In the genomic region with DNA sequence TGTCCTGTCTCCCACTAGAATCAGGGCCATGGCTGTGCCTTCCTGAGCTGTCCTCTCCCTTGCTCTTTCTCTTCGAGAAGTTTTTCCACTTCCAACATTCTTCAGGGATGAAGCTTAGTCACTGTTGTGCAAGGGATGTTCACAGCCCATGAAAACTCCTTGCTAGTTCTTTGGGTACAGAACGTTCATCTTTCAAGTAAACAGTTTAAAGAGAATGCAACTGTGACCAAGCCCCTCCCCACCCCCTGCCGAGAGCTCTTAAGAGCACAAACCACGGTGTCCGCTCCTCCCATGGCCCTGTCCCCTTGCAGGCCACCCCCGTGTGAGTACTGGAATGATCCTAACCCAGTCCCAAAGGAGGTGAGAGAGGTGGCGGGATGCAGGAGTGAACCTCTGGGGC, we compare ENCODE assay signal across 12 cellular contexts.
A peak's percentile ranks its signal among the peaks of the same experiment; 100 is the strongest.
DNase-seq lines count a peak whose midpoint lies in the region; ATAC-seq and TF ChIP-seq lines count a peak whose summit lies in the region.
"Had no signal": no experiment of that assay in that cellular context is flagged by ENCODE, and none has a peak within 500 bp of the region (broad histone marks: within the 10 kb centered on the region; RNA-seq: fewer than 3 reads in every experiment).

No MANE protein-coding gene starts in this region.

- H4K91ac ChIP-seq in mesenchymal stem cell (ENCODE audit: low read length), result peak overlapping the region; percentile 87

- peak overlapping the region; percentile 82 for H2BK120ac ChIP-seq in mesenchymal stem cell (ENCODE audit: low read depth, low read length)

- H3K9me3 Mint-ChIP-seq in activated naive CD4-positive, alpha-beta T cell treated with anti-CD3 and anti-CD28 coated beads, Interleukin-2, amount 50 U/mL, for 72 hours, result no peaks in the 10 kb centered on the region
- H3K9me3 Mint-ChIP-seq: neural crest cell had no signal

- no peaks in the 10 kb centered on the region for H3K79me1 ChIP-seq in mesenchymal stem cell (replicated peaks; ENCODE audit: low read length, poor library complexity, severe bottlenecking)

- H3K9me3 ChIP-seq in Loucy (ENCODE audit: insufficient read depth, low read depth, low read length), result no peaks in the 10 kb centered on the region
- no peaks in the 10 kb centered on the region for H3K9me3 ChIP-seq in mesenchymal stem cell (ENCODE audit: control insufficient read depth, low read length)
- no peaks in the 10 kb centered on the region for H3K9me3 ChIP-seq in tibial nerve

- TF ChIP-seq CTCF in Loucy (conservative IDR thresholded peaks at IDR 0.05; ENCODE audit: low read length) (no peak), tibial nerve (IDR thresholded peaks at IDR 0.05) (no peak)

- H2BK5ac ChIP-seq in mesenchymal stem cell (ENCODE audit: low read depth, low read length, poor library complexity, severe bottlenecking), result no peak overlapping the region

- H3K4me3 ChIP-seq in Loucy (ENCODE audit: low read length, poor library complexity, severe bottlenecking), result no peak overlapping the region
- H3K4me3 ChIP-seq in mesenchymal stem cell (ENCODE audit: insufficient read depth in 1 of 2, low read depth in 1 of 2, low read length in 2 of 2), result no peak overlapping the region
- H3K4me3 ChIP-seq in tibial nerve, result no peak overlapping the region

- H3K36me3 ChIP-seq in Loucy (ENCODE audit: insufficient read depth, low read length), result no peaks in the 10 kb centered on the region
- H3K36me3 ChIP-seq in mesenchymal stem cell (ENCODE audit: control insufficient read depth in 1 of 2, insufficient read depth in 2 of 2, low read depth in 1 of 2, low read length in 2 of 2), result no peaks in the 10 kb centered on the region
- peaks cover 0 to 1% (median 0%) of the 10 kb centered on the region in 3 donors for H3K36me3 ChIP-seq in tibial nerve

- peak overlapping the region; percentile 2 to 88 for H2BK12ac ChIP-seq in mesenchymal stem cell (ENCODE audit: low read length in 2 of 2)

- H3K9ac ChIP-seq in Loucy (ENCODE audit: low read depth, low read length, poor library complexity, severe bottlenecking) (peak overlapping the region; percentile 49), mesenchymal stem cell (ENCODE audit: low read length) (no peak overlapping the region)

- H2BK15ac ChIP-seq in mesenchymal stem cell (ENCODE audit: low read depth, poor library complexity, severe bottlenecking), result peak overlapping the region; percentile 73

- peak overlapping the region; percentile 84 to 93 for H3K4ac ChIP-seq in mesenchymal stem cell (ENCODE audit: low read depth in 1 of 2, low read length in 2 of 2)

- TF ChIP-seq POLR2A in tibial nerve (IDR thresholded peaks at IDR 0.05), result no peak

- peak overlapping the region; percentile 74 for H4K8ac ChIP-seq in mesenchymal stem cell (ENCODE audit: low read length)

- H3K27ac ChIP-seq in mesenchymal stem cell (ENCODE audit: low read length, poor library complexity, severe bottlenecking), result no peak overlapping the region
- H3K27ac ChIP-seq in tibial nerve, result peak overlapping the region; percentile 35 to 88 (median 74)
- H3K27ac ChIP-seq: epithelial cell of prostate had no signal

- peak overlapping the region; percentile 88 to 92 for H3K18ac ChIP-seq in mesenchymal stem cell (ENCODE audit: low read depth in 1 of 2, low read length in 2 of 2)

- no peak overlapping the region for H2AK5ac ChIP-seq in mesenchymal stem cell (ENCODE audit: low read length, severe bottlenecking)

- no peak overlapping the region for H3K23ac ChIP-seq in mesenchymal stem cell (ENCODE audit: low read length in 2 of 2)

- no peak overlapping the region for H3K14ac ChIP-seq in mesenchymal stem cell (ENCODE audit: low read length in 2 of 2)

- no peaks in the 10 kb centered on the region for H3K27me3 ChIP-seq in Loucy (ENCODE audit: insufficient read depth, low read length, poor library complexity, severe bottlenecking)
- H3K27me3 ChIP-seq in mesenchymal stem cell (ENCODE audit: control insufficient read depth in 1 of 2, insufficient read depth in 1 of 2, low read length in 2 of 2), result no peaks in the 10 kb centered on the region
- H3K27me3 ChIP-seq in tibial nerve, result no peaks in the 10 kb centered on the region

- no peaks in the 10 kb centered on the region for H3K36me3 Mint-ChIP-seq in activated naive CD4-positive, alpha-beta T cell treated with anti-CD3 and anti-CD28 coated beads, Interleukin-2, amount 50 U/mL, for 72 hours
- H3K36me3 Mint-ChIP-seq: activated CD8-positive, alpha-beta memory T cell treated with anti-CD3 and anti-CD28 coated beads, Interleukin-2, amount 10 ng/mL, durations not matched to agents 7 days and 5 days had no signal

- no peaks in the 10 kb centered on the region for H4K20me1 ChIP-seq in Loucy (ENCODE audit: insufficient read depth, low read length, poor library complexity, severe bottlenecking)

- H3K4me2 ChIP-seq in Loucy (ENCODE audit: low read depth, low read length, poor library complexity, severe bottlenecking) (peak overlapping the region; percentile 17), mesenchymal stem cell (ENCODE audit: low read length, poor library complexity, severe bottlenecking) (no peak overlapping the region)

- WGBS in mesenchymal stem cell, result 18% methylated on average over 5 of the region's 7 CpGs
- 74 to 76% methylated on average over 7 of the region's 7 CpGs for WGBS in tibial nerve, 2 donors

- no peak for ATAC-seq in GM18868 (IDR thresholded peaks at IDR 0.05; ENCODE audit: unreplicated experiment)
- no peak for ATAC-seq in activated naive CD4-positive, alpha-beta T cell treated with anti-CD3 and anti-CD28 coated beads, Interleukin-2, amount 50 U/mL, for 72 hours
- ATAC-seq: activated CD8-positive, alpha-beta memory T cell treated with anti-CD3 and anti-CD28 coated beads, Interleukin-2, amount 10 ng/mL, durations not matched to agents 7 days and 5 days; Panc1 had no signal

- peak in 1 of 2 donors; percentile 83 for TF ChIP-seq EP300 in tibial nerve (IDR thresholded peaks at IDR 0.05)

- DNase-seq in dedifferentiated amniotic fluid mesenchymal stem cell (ENCODE audit: extremely low spot score) (peak; percentile 24), mesenchymal stem cell (peak; percentile 92), tibial nerve (ENCODE audit: low spot score in 2 of 2) (peak; percentile 46 to 68)
- DNase-seq in activated CD4-positive, alpha-beta T cell treated with anti-CD3 and anti-CD28 coated beads for 48 hours, result no peak
- no peak for DNase-seq in activated naive CD4-positive, alpha-beta T cell treated with anti-CD3 and anti-CD28 coated beads, Interleukin-2, amount 50 U/mL, for 72 hours (ENCODE audit: low spot score in 2 of 2)
- DNase-seq: activated CD8-positive, alpha-beta memory T cell treated with anti-CD3 and anti-CD28 coated beads, Interleukin-2, amount 10 ng/mL, durations not matched to agents 7 days and 5 days; NCI-H2171 had no signal

- H3K4me1 ChIP-seq in Loucy (ENCODE audit: insufficient read depth, low read length, poor library complexity, severe bottlenecking) (peaks cover 46% of the 10 kb centered on the region), mesenchymal stem cell (ENCODE audit: control insufficient read depth, insufficient read depth, low read depth, low read length) (peaks cover 16% of the 10 kb centered on the region), tibial nerve (peaks cover 0 to 48% (median 11%) of the 10 kb centered on the region in 4 donors)

- H3K27ac Mint-ChIP-seq in activated naive CD4-positive, alpha-beta T cell treated with anti-CD3 and anti-CD28 coated beads, Interleukin-2, amount 50 U/mL, for 72 hours, result peak overlapping the region in 1 of 2 donors; percentile 37
- H3K27ac Mint-ChIP-seq: activated CD8-positive, alpha-beta memory T cell treated with anti-CD3 and anti-CD28 coated beads, Interleukin-2, amount 10 ng/mL, durations not matched to agents 7 days and 5 days had no signal

- H3F3A ChIP-seq in Loucy (ENCODE audit: low read depth), result peaks cover 9% of the 10 kb centered on the region; the same call in 1 of the 2 replicates

- no peaks in the 10 kb centered on the region for H3K79me2 ChIP-seq in Loucy (ENCODE audit: insufficient read depth, low read length)

- no peaks in the 10 kb centered on the region for H3K9me2 ChIP-seq in Loucy (replicated peaks; ENCODE audit: low read depth, low read length)

- H2AFZ ChIP-seq in Loucy (ENCODE audit: low read length) (no peak overlapping the region), mesenchymal stem cell (ENCODE audit: low read depth, low read length) (no peak overlapping the region)

Comparison
In these comparisons a context has a peak if more than half of its experiments do, and no peak if none do; other contexts are left out.
1. DNase-seq: peak in dedifferentiated amniotic fluid mesenchymal stem cell (single experiment), mesenchymal stem cell (single experiment) and tibial nerve (2 of 2); none in activated CD4-positive, alpha-beta T cell treated with anti-CD3 and anti-CD28 coated beads for 48 hours (single experiment) and activated naive CD4-positive, alpha-beta T cell treated with anti-CD3 and anti-CD28 coated beads, Interleukin-2, amount 50 U/mL, for 72 hours (0 of 2).